Comparison of ENCODE assay signal across 8 cellular contexts in genomic region chr12:53078425-53079225, GRCh38. TPM values are rescaled to one million over a fixed set of nuclear protein-coding genes. Genes with fewer than 3 reads are reported as not detected.
DNase-seq lines count a peak whose midpoint lies in the region; FAIRE-seq and TF ChIP-seq lines count a peak whose summit lies in the region.

No MANE protein-coding gene starts in this region.

- peak overlapping the region; percentile 90 for H3K4me3 Mint-ChIP-seq in activated CD4-positive, alpha-beta T cell treated with anti-CD3 and anti-CD28 coated beads, Interleukin-2, amount 10 ng/mL, durations not matched to agents 7 days and 5 days

- H3K27me3 Mint-ChIP-seq in activated CD4-positive, alpha-beta T cell treated with anti-CD3 and anti-CD28 coated beads, Interleukin-2, amount 10 ng/mL, durations not matched to agents 7 days and 5 days: no peaks in the 10 kb centered on the region

- H3K4me3 ChIP-seq in BE2C (ENCODE audit: low read depth, low read length) (peak overlapping the region; percentile 82), HUES48 (ENCODE audit: low read depth, low read length) (peak overlapping the region; percentile 81)

- CTCF ChIA-PET in activated CD4-positive, alpha-beta T cell treated with anti-CD3 and anti-CD28 coated beads, Interleukin-2, amount 10 ng/mL, durations not matched to agents 7 days and 5 days (lab: Charles Lee): interaction anchor here (0.7 to 4.3 kb wide), 12 partner anchors 8 to 243 kb away, joined by 3 to 39 read pairs (median 4); partner anchors contain the start of gene AAAS

- peak overlapping the region; percentile 63 for H3K27ac ChIP-seq in HUES48 (ENCODE audit: low read depth, low read length)

- H3K9ac ChIP-seq in HUES48 (ENCODE audit: low read depth, low read length): peak overlapping the region; percentile 5; the same call in 1 of the 2 replicates

- no peak for DNase-seq in BE2C
- DNase-seq in GM19239 (ENCODE audit: insufficient read length, low spot score): peak; percentile 40
- DNase-seq in activated CD4-positive, alpha-beta T cell treated with anti-CD3 and anti-CD28 coated beads, Interleukin-2, amount 10 ng/mL, durations not matched to agents 7 days and 5 days: peak; percentile 47
- peak; percentile 61 for DNase-seq in fibroblast of peridontal ligament (ENCODE audit: extremely low read depth)
- DNase-seq in putamen (ENCODE audit: low spot score): peak; percentile 34
- no peak for DNase-seq in mesenteric fat pad (ENCODE audit: low spot score)
- no peak for DNase-seq in middle frontal gyrus (ENCODE audit: extremely low spot score, low spot score)

- no peak for TF ChIP-seq CTCF in BE2C (IDR thresholded peaks at IDR 0.05; ENCODE audit: low read depth, low read length)

- H3K4me1 ChIP-seq in BE2C (no peaks in the 10 kb centered on the region; the same call in 1 of the 2 replicates), HUES48 (ENCODE audit: control insufficient read depth, insufficient read depth, low read length) (peaks cover 3% of the 10 kb centered on the region; the same call in 1 of the 2 replicates)

- H3K9me3 ChIP-seq in BE2C (no peaks in the 10 kb centered on the region), HUES48 (ENCODE audit: control insufficient read depth, insufficient read depth, low read length) (no peaks in the 10 kb centered on the region)

- FAIRE-seq in GM19239 (lab: Jason Lieb, UNC): no peak

- H3K9me3 Mint-ChIP-seq in activated CD4-positive, alpha-beta T cell treated with anti-CD3 and anti-CD28 coated beads, Interleukin-2, amount 10 ng/mL, durations not matched to agents 7 days and 5 days: peaks cover 2% of the 10 kb centered on the region

- no peaks in the 10 kb centered on the region for H3K27me3 ChIP-seq in BE2C
- peaks cover 12% of the 10 kb centered on the region for H3K27me3 ChIP-seq in HUES48 (ENCODE audit: control insufficient read depth, insufficient read depth, low read length)

- peaks cover 38% of the 10 kb centered on the region for H3K36me3 Mint-ChIP-seq in activated CD4-positive, alpha-beta T cell treated with anti-CD3 and anti-CD28 coated beads, Interleukin-2, amount 10 ng/mL, durations not matched to agents 7 days and 5 days (ENCODE audit: low read depth)

- POLR2A ChIA-PET in activated CD4-positive, alpha-beta T cell treated with anti-CD3 and anti-CD28 coated beads, Interleukin-2, amount 10 ng/mL, durations not matched to agents 7 days and 5 days (lab: Charles Lee): interaction anchor here (0.7 to 1.4 kb wide), 3 partner anchors 11 to 73 kb away, joined by 3 to 6 read pairs (median 5); partner anchors contain the start of gene EIF4B

- no peaks in the 10 kb centered on the region; the same call in none of the 2 replicates for H3K36me3 ChIP-seq in BE2C
- 0 out of 2 replicates have a peak, but pooled peaks cover 5% of the 10 kb centered on the region for H3K36me3 ChIP-seq in HUES48 (ENCODE audit: control insufficient read depth, insufficient read depth, low read length)

- peak overlapping the region; percentile 95 for H3K27ac Mint-ChIP-seq in activated CD4-positive, alpha-beta T cell treated with anti-CD3 and anti-CD28 coated beads, Interleukin-2, amount 10 ng/mL, durations not matched to agents 7 days and 5 days

- H3K4me1 Mint-ChIP-seq in activated CD4-positive, alpha-beta T cell treated with anti-CD3 and anti-CD28 coated beads, Interleukin-2, amount 10 ng/mL, durations not matched to agents 7 days and 5 days: peaks cover 37% of the 10 kb centered on the region

RNA-seq across cellular contexts. Expression of gene SPRYD3, which starts 0.6 kb away (rescaled TPM):
- 30.5 TPM for polyA plus RNA-seq in BE2C (2012; ENCODE audit: insufficient read depth, insufficient read length, low read depth)
- total RNA-seq in activated CD4-positive, alpha-beta T cell treated with anti-CD3 and anti-CD28 coated beads, Interleukin-2, amount 10 ng/mL, durations not matched to agents 7 days and 5 days: 10 to 100 TPM; 19.0 to 20.2 TPM
- total RNA-seq in mesenteric fat pad: 46.2 TPM

RNA-seq across cellular contexts. Expression of gene IGFBP6, which starts 18.8 kb away (rescaled TPM):
- not detected for polyA plus RNA-seq in BE2C (2012; ENCODE audit: insufficient read depth, insufficient read length, low read depth)
- total RNA-seq in activated CD4-positive, alpha-beta T cell treated with anti-CD3 and anti-CD28 coated beads, Interleukin-2, amount 10 ng/mL, durations not matched to agents 7 days and 5 days: under 1 TPM in 1 of 2 experiments, not detected in 1; 0.37 TPM
- 195 TPM for total RNA-seq in mesenteric fat pad

RNA-seq across cellular contexts. Expression of gene SOAT2, which starts 24.7 kb away (rescaled TPM):
- polyA plus RNA-seq in BE2C (2012; ENCODE audit: insufficient read depth, insufficient read length, low read depth): not detected
- 1 to 10 TPM; 1.0 to 1.7 TPM for total RNA-seq in activated CD4-positive, alpha-beta T cell treated with anti-CD3 and anti-CD28 coated beads, Interleukin-2, amount 10 ng/mL, durations not matched to agents 7 days and 5 days
- not detected for total RNA-seq in mesenteric fat pad

RNA-seq across cellular contexts. Expression of gene TNS2, which starts 28.8 kb away (rescaled TPM):
- polyA plus RNA-seq in BE2C (2012; ENCODE audit: insufficient read depth, insufficient read length, low read depth): 28.1 TPM
- 1 to 10 TPM in 1 of 2 experiments, under 1 TPM in 1; 0.92 to 1.8 TPM for total RNA-seq in activated CD4-positive, alpha-beta T cell treated with anti-CD3 and anti-CD28 coated beads, Interleukin-2, amount 10 ng/mL, durations not matched to agents 7 days and 5 days
- total RNA-seq in mesenteric fat pad: 210 TPM

Comparison
In these comparisons a context has a peak if more than half of its experiments do, and no peak if none do; other contexts are left out.
1. DNase-seq: peak in GM19239 (single experiment), activated CD4-positive, alpha-beta T cell treated with anti-CD3 and anti-CD28 coated beads, Interleukin-2, amount 10 ng/mL, durations not matched to agents 7 days and 5 days (single experiment), fibroblast of peridontal ligament (single experiment) and putamen (single experiment); none in BE2C (single experiment), mesenteric fat pad (single experiment) and middle frontal gyrus (single experiment).
2. RNA of gene IGFBP6, which starts 18.8 kb away (total RNA-seq): 195 TPM in mesenteric fat pad (single experiment); 0.37 TPM in activated CD4-positive, alpha-beta T cell treated with anti-CD3 and anti-CD28 coated beads, Interleukin-2, amount 10 ng/mL, durations not matched to agents 7 days and 5 days; every median in the first group is over 100 times any median in the second.